27 cellular contexts compared by ENCODE assay signal in genomic region chrX:2424317-2424716, GRCh38.
"Had no signal": no experiment of that assay in that cellular context is flagged by ENCODE, and none has a peak within 500 bp of the region (broad histone marks: within the 10 kb centered on the region; RNA-seq: fewer than 3 reads in every experiment).

No MANE protein-coding gene starts in this region.

- H3K27me3 ChIP-seq: neural progenitor cell, ovary, stomach, testis, thyroid gland, transverse colon, upper lobe of left lung, vagina had no signal

- H3K27ac Mint-ChIP-seq: mesothelial cell of epicardium had no signal

- H3K4me2 ChIP-seq: neural progenitor cell had no signal

- DNase-seq: islet precursor cell; left ventricle myocardium inferior; mesendoderm; naive B cell; natural killer cell; nephron progenitor cell; ovary; retina; right cardiac atrium; stimulated activated CD4-positive, alpha-beta T cell treated with anti-CD3 and anti-CD28 coated beads, Interleukin-12 subunit alpha, Interleukin-12 subunit beta, amount 100 ng/mL, for 4 hours; stimulated activated CD4-positive, alpha-beta T cell treated with anti-CD3 and anti-CD28 coated beads, Interleukin-15, amount 100 ng/mL, for 24 hours; stimulated activated CD4-positive, alpha-beta T cell treated with anti-CD3 and anti-CD28 coated beads, Interleukin-2, amount 100 ng/mL, for 24 hours; stimulated activated CD4-positive, alpha-beta T cell treated with anti-CD3 and anti-CD28 coated beads, Interleukin-4, amount 100 ng/mL, for 1 hour; stimulated activated naive B cell treated with anti-CD40 and anti-IgM and Interleukin-4, amounts not matched to agents 10 μg/mL and 1 μg/mL and 100 μg/mL, for 72 hours; stimulated activated naive CD8-positive, alpha-beta T cell treated with anti-CD3 and anti-CD28 coated beads, Interleukin-15, Interleukin-2, amounts not matched to agents 100 U/mL and 50 U/mL, for 24 hours; stomach; testis; thyroid gland; transverse colon; upper lobe of left lung had no signal

- H3K4me3 Mint-ChIP-seq: mesothelial cell of epicardium; naive B cell; natural killer cell; nephron progenitor cell; neural progenitor cell; stimulated activated naive B cell treated with anti-CD40 and anti-IgM and Interleukin-4, amounts not matched to agents 10 μg/mL and 1 μg/mL and 100 μg/mL, for 72 hours had no signal

- ATAC-seq: natural killer cell; right cardiac atrium; sciatic nerve; stimulated activated naive B cell treated with anti-CD40 and anti-IgM and Interleukin-4, amounts not matched to agents 10 μg/mL and 1 μg/mL and 100 μg/mL, for 72 hours; stimulated activated naive CD8-positive, alpha-beta T cell treated with anti-CD3 and anti-CD28 coated beads, Interleukin-15, Interleukin-2, amounts not matched to agents 100 U/mL and 50 U/mL, for 24 hours had no signal

- H3K36me3 ChIP-seq: neural progenitor cell, ovary, prostate gland, thyroid gland had no signal

- H2AFZ ChIP-seq: neural progenitor cell had no signal

- H3K27me3 Mint-ChIP-seq: naive B cell; stimulated activated naive B cell treated with anti-CD40 and anti-IgM and Interleukin-4, amounts not matched to agents 10 μg/mL and 1 μg/mL and 100 μg/mL, for 72 hours had no signal

- H3K4me1 Mint-ChIP-seq: mesothelial cell of epicardium, nephron progenitor cell, neural progenitor cell had no signal

- H3K4me3 ChIP-seq: left ventricle myocardium inferior, lung, neural progenitor cell, ovary, prostate gland, skin epidermis, stomach, testis, thyroid gland, transverse colon, upper lobe of left lung, vagina had no signal

- H3K4me1 ChIP-seq: neural progenitor cell, prostate gland, stomach, testis, thyroid gland, transverse colon, upper lobe of left lung, vagina had no signal

- H3K27ac ChIP-seq: left ventricle myocardium inferior, neural progenitor cell, ovary, prostate gland, skin epidermis, stomach, testis, thyroid gland, transverse colon, upper lobe of left lung, vagina had no signal

- H3K9me3 ChIP-seq: prostate gland, stomach, testis, thyroid gland, transverse colon, upper lobe of left lung, vagina had no signal
